Comparison of ENCODE assay signal across 10 cellular contexts in genomic region chr3:194688946-194689345, GRCh38. TPM values are rescaled to one million over a fixed set of nuclear protein-coding genes. Genes with fewer than 3 reads are reported as not detected.
DNase-seq lines count a peak whose midpoint lies in the region; ATAC-seq, FAIRE-seq and TF ChIP-seq lines count a peak whose summit lies in the region.
"Had no signal": no experiment of that assay in that cellular context is flagged by ENCODE, and none has a peak within 500 bp of the region (broad histone marks: within the 10 kb centered on the region; RNA-seq: fewer than 3 reads in every experiment).

No MANE protein-coding gene starts in this region.

- H3K4me1 ChIP-seq in ACC112 (ENCODE audit: control insufficient read depth, insufficient read depth, low read length, unreplicated experiment) (peaks cover 24% of the 10 kb centered on the region), GM23338 (ENCODE audit: insufficient read depth) (peaks cover 14% of the 10 kb centered on the region), small intestine (ENCODE audit: control insufficient read depth in 2 of 2, insufficient read depth in 1 of 2, low read depth in 1 of 2, low read length in 1 of 2) (peaks cover 3% of the 10 kb centered on the region in 2 donors)
- H3K4me1 ChIP-seq in naive thymus-derived CD4-positive, alpha-beta T cell (ENCODE audit: control insufficient read depth in 2 of 2, insufficient read depth in 2 of 2, low read length in 2 of 2): peaks cover 19 to 20% of the 10 kb centered on the region in 2 donors

- no peaks in the 10 kb centered on the region; the same call in 1 of the 2 replicates for H4K20me1 ChIP-seq in GM23338 (replicated peaks; ENCODE audit: insufficient read depth)

- POLR2A ChIA-PET in naive thymus-derived CD4-positive, alpha-beta T cell (lab: Charles Lee): interaction anchor here (1.0 to 5.0 kb wide), 3 partner anchors 14 to 581 kb away, joined by 5 to 69 read pairs (median 6); partner anchors contain the start of gene LSG1

- 0 out of 2 replicates have a peak, but pooled peaks cover 5% of the 10 kb centered on the region for H3K9me2 ChIP-seq in GM23338 (ENCODE audit: insufficient read depth)

- H3K27me3 Mint-ChIP-seq in GM23338 (ENCODE audit: insufficient read depth, low read depth, poor library complexity) (peaks cover 25% of the 10 kb centered on the region), brain (peaks cover 69% of the 10 kb centered on the region)
- peaks cover 0 to 49% (median 5%) of the 10 kb centered on the region in 5 donors for H3K27me3 Mint-ChIP-seq in naive thymus-derived CD4-positive, alpha-beta T cell

- H3K27me3 ChIP-seq in ACC112 (ENCODE audit: insufficient read depth, low read length): peaks cover 8% of the 10 kb centered on the region; the same call in 1 of the 2 replicates
- H3K27me3 ChIP-seq in GM23338 (ENCODE audit: insufficient read depth): peaks cover 38% of the 10 kb centered on the region
- H3K27me3 ChIP-seq in naive thymus-derived CD4-positive, alpha-beta T cell (ENCODE audit: control insufficient read depth in 2 of 2, insufficient read depth in 2 of 2, low read length in 2 of 2): no peaks in the 10 kb centered on the region
- peaks cover 0 to 4% of the 10 kb centered on the region in 2 donors for H3K27me3 ChIP-seq in small intestine (ENCODE audit: control insufficient read depth in 2 of 2, insufficient read depth in 2 of 2, low read length in 2 of 2)

- H3K4me2 ChIP-seq in GM23338: peak overlapping the region; percentile 95

- H3K9me3 ChIP-seq in naive thymus-derived CD4-positive, alpha-beta T cell (ENCODE audit: control insufficient read depth in 2 of 3, low read length in 3 of 3): no peaks in the 10 kb centered on the region
- no peaks in the 10 kb centered on the region for H3K9me3 ChIP-seq in small intestine (ENCODE audit: control insufficient read depth, low read depth)

- WGBS in small intestine, 3 donors: 70 to 83% (median 78%) methylated on average over 6 of the region's 6 CpGs

- H3K36me3 Mint-ChIP-seq in GM23338 (ENCODE audit: low read depth) (no peaks in the 10 kb centered on the region; the same call in 2 of the 3 replicates), brain (no peaks in the 10 kb centered on the region)
- H3K36me3 Mint-ChIP-seq in naive thymus-derived CD4-positive, alpha-beta T cell: no peaks in the 10 kb centered on the region

- no peak for TF ChIP-seq CTCF in GM23338 (conservative IDR thresholded peaks at IDR 0.05; ENCODE audit: low read depth in 2 of 2)
- TF ChIP-seq CTCF in brain (conservative IDR thresholded peaks at IDR 0.05): no peak

- H3K79me2 ChIP-seq in ACC112 (ENCODE audit: control insufficient read depth, insufficient read depth, low read length, unreplicated experiment) (no peaks in the 10 kb centered on the region), GM23338 (replicated peaks; ENCODE audit: insufficient read depth) (no peaks in the 10 kb centered on the region)

- CTCF ChIA-PET in naive thymus-derived CD4-positive, alpha-beta T cell (lab: Charles Lee): interaction anchor here (1.6 kb wide), 1 partner anchor 14 kb away, joined by 6 read pairs; no protein-coding TSS in a partner anchor

- H3F3A ChIP-seq in GM23338 (replicated peaks; ENCODE audit: low read depth): no peaks in the 10 kb centered on the region; the same call in 1 of the 2 replicates

- ATAC-seq in GM23338 (no peak), GM18867 (IDR thresholded peaks at IDR 0.05; ENCODE audit: unreplicated experiment) (no peak)
- ATAC-seq in naive thymus-derived CD4-positive, alpha-beta T cell: no peak

- H3K27ac Mint-ChIP-seq in GM23338 (no peak overlapping the region), brain (peak overlapping the region in 3 of 5 experiments; percentile 1 to 53 (median 33))
- H3K27ac Mint-ChIP-seq in naive thymus-derived CD4-positive, alpha-beta T cell: peak overlapping the region in 3 of 9 donors; percentile 27 to 59 (median 32)

- H3K4me3 Mint-ChIP-seq in GM23338 (peak overlapping the region; percentile 86), brain (peak overlapping the region; percentile 51 to 97 (median 74))
- H3K4me3 Mint-ChIP-seq in naive thymus-derived CD4-positive, alpha-beta T cell: peak overlapping the region in 9 of 10 donors; percentile 2 to 98 (median 81)

- no peak for DNase-seq in GM23338 (ENCODE audit: low spot score)
- no peak for DNase-seq in naive thymus-derived CD4-positive, alpha-beta T cell
- no peak for DNase-seq in GM19239 (ENCODE audit: insufficient read length, low spot score)
- DNase-seq in NCI-H146 treated with DMSO at 0.1 percent for 48 hours (lab: John Stamatoyannopoulos, UW; ENCODE audit: unreplicated experiment): no peak
- no peak for DNase-seq in small intestine

- H3K4me1 Mint-ChIP-seq in GM23338 (peaks cover 32% of the 10 kb centered on the region), brain (peaks cover 51% of the 10 kb centered on the region)
- peaks cover 24 to 47% (median 36%) of the 10 kb centered on the region in 7 donors for H3K4me1 Mint-ChIP-seq in naive thymus-derived CD4-positive, alpha-beta T cell

- H2AFZ ChIP-seq in ACC112 (ENCODE audit: low read length, unreplicated experiment) (no peak overlapping the region), GM23338 (no peak overlapping the region)

- H3K36me3 ChIP-seq in ACC112 (ENCODE audit: insufficient read depth, low read length) (no peaks in the 10 kb centered on the region), GM23338 (ENCODE audit: insufficient read depth) (no peaks in the 10 kb centered on the region), small intestine (ENCODE audit: control insufficient read depth in 2 of 2, insufficient read depth in 2 of 2, low read length in 2 of 2) (no peaks in the 10 kb centered on the region)
- H3K36me3 ChIP-seq in naive thymus-derived CD4-positive, alpha-beta T cell (ENCODE audit: control insufficient read depth in 2 of 3, insufficient read depth in 3 of 3, low read length in 3 of 3): no peaks in the 10 kb centered on the region

- H3K4me3 ChIP-seq in ACC112 (ENCODE audit: low read depth, low read length) (peak overlapping the region; percentile 37), GM23338 (peak overlapping the region; percentile 69), small intestine (ENCODE audit: low read depth in 1 of 2, low read length in 2 of 2) (no peak overlapping the region)
- no peak overlapping the region for H3K4me3 ChIP-seq in naive thymus-derived CD4-positive, alpha-beta T cell (ENCODE audit: low read length)

- intact Hi-C loops in naive thymus-derived CD4-positive, alpha-beta T cell (cut with micrococcal nuclease): loop anchor here (5.0 kb wide), 3 partner anchors 97 to 753 kb away; partner anchors contain the start of genes ACAP2 (in 1 of the 2) and HES1 (in 1 of the 2)

- H3K9me3 Mint-ChIP-seq in GM23338 (no peaks in the 10 kb centered on the region), brain (peaks cover 0 to 4% (median 4%) of the 10 kb centered on the region in 5 experiments)
- peaks cover 0 to 2% (median 0%) of the 10 kb centered on the region in 11 donors for H3K9me3 Mint-ChIP-seq in naive thymus-derived CD4-positive, alpha-beta T cell

- FAIRE-seq in GM19239 (lab: Jason Lieb, UNC) (no peak), small intestine (lab: Jason Lieb, UNC) (no peak)
- FAIRE-seq: D721Med had no signal

- peak overlapping the region; percentile 23; the same call in 1 of the 2 replicates for H3K27ac ChIP-seq in ACC112 (ENCODE audit: low read depth, low read length)
- H3K27ac ChIP-seq in GM23338 (ENCODE audit: low read depth): no peak overlapping the region
- H3K27ac ChIP-seq in naive thymus-derived CD4-positive, alpha-beta T cell (ENCODE audit: low read depth, low read length): no peak overlapping the region
- peak overlapping the region in 1 of 2 donors; percentile 6 for H3K27ac ChIP-seq in small intestine (ENCODE audit: low read depth in 1 of 2, low read length in 1 of 2)
- H3K27ac ChIP-seq: KMS-11 had no signal

TF ChIP-seq in GM23338, 12 proteins besides CTCF, POLR2A, EP300 and RAD21 (continues in another document):
- TF ChIP-seq JUNB (IDR thresholded peaks at IDR 0.05; ENCODE audit: unreplicated experiment) (no peak), EZH2 (IDR thresholded peaks at IDR 0.05; ENCODE audit: low read depth, unreplicated experiment) (no peak), EZH2phosphoT487 (IDR thresholded peaks at IDR 0.05; ENCODE audit: unreplicated experiment) (no peak), STAT1 (IDR thresholded peaks at IDR 0.05; ENCODE audit: unreplicated experiment) (no peak), CREB1 (CRISPR knock-in tag; IDR thresholded peaks at IDR 0.05; ENCODE audit: low read depth) (no peak)

RNA-seq across cellular contexts. Expression of gene FAM43A, which starts 3.3 kb away (rescaled TPM):
- 3.3 and 6.4 TPM in 2 replicates for total RNA-seq in GM23338 (2014; rRNA removed; shearing (Covaris generic))
- polyA plus RNA-seq in GM23338 (2016; fragmentation: Nextera tagmentation; extraction: Ambion mirVana): 2.4 and 2.5 TPM in 2 replicates
- 3.8 TPM for polyA plus RNA-seq in brain (ENCODE audit: insufficient read depth, low read depth, low replicate concordance)
- total RNA-seq in naive thymus-derived CD4-positive, alpha-beta T cell: 1 to 10 TPM; 1.8 to 5.2 (median 3.5) TPM
- polyA plus RNA-seq in naive thymus-derived CD4-positive, alpha-beta T cell: 1 to 10 TPM; 1.3 to 3.5 TPM
- polyA plus RNA-seq in small intestine: 1 to 10 TPM in 2 of 3 donors, under 1 TPM in 1; 0.45 to 9.8 (median 1.6) TPM

RNA-seq across cellular contexts. Expression of gene LSG1, which starts 17.0 kb away (rescaled TPM):
- 44.5 and 57.1 TPM in 2 replicates for total RNA-seq in GM23338 (2014; rRNA removed; shearing (Covaris generic))
- polyA plus RNA-seq in GM23338 (2016; fragmentation: Nextera tagmentation; extraction: Ambion mirVana) (43.0 and 49.2 TPM in 2 replicates), brain (ENCODE audit: insufficient read depth, low read depth, low replicate concordance) (29.9 TPM), small intestine (10 to 100 TPM; 17.7 to 23.2 (median 20.7) TPM)
- 10 to 100 TPM; 33.5 to 59.2 (median 54.9) TPM for total RNA-seq in naive thymus-derived CD4-positive, alpha-beta T cell
- 10 to 100 TPM; 18.4 to 41.7 TPM for polyA plus RNA-seq in naive thymus-derived CD4-positive, alpha-beta T cell

RNA-seq across cellular contexts. Expression of gene TMEM44, which starts 55.7 kb away (rescaled TPM):
- total RNA-seq in GM23338 (2014; rRNA removed; shearing (Covaris generic)): 10.5 and 11.3 TPM in 2 replicates
- polyA plus RNA-seq in GM23338 (2016; fragmentation: Nextera tagmentation; extraction: Ambion mirVana) (9.4 and 10.0 TPM in 2 replicates), brain (ENCODE audit: insufficient read depth, low read depth, low replicate concordance) (20.1 TPM), small intestine (10 to 100 TPM in 1 of 3 donors, 1 to 10 TPM in 2; 2.7 to 12.2 (median 3.6) TPM)
- total RNA-seq in naive thymus-derived CD4-positive, alpha-beta T cell: 1 to 10 TPM in 4 of 5 experiments, under 1 TPM in 1; 0.86 to 2.6 (median 1.4) TPM
- polyA plus RNA-seq in naive thymus-derived CD4-positive, alpha-beta T cell: under 1 TPM; 0.33 to 0.37 TPM

Comparison
In these comparisons a context has a peak if more than half of its experiments do, and no peak if none do; other contexts are left out.
1. H3K4me3 ChIP-seq: peak in ACC112 (single experiment) and GM23338 (single experiment); none in naive thymus-derived CD4-positive, alpha-beta T cell (single experiment) and small intestine (0 of 2).
2. Peak in every context shown above with its lines, with median percentiles within 50 percentile points of each other: H3K4me3 Mint-ChIP-seq.